ENCODE assay signal across 8 cellular contexts in genomic region chr12:50132505-50133135, GRCh38. TPM values are rescaled to one million over a fixed set of nuclear protein-coding genes. Genes with fewer than 3 reads are reported as not detected.
DNase-seq lines count a peak whose midpoint lies in the region; ATAC-seq and TF ChIP-seq lines count a peak whose summit lies in the region.

No MANE protein-coding gene starts in this region.

- intact Hi-C loops in Caco-2 (cut with micrococcal nuclease; ENCODE audit: unreplicated experiment) (loop anchor here (1.0 to 2.0 kb wide), 4 partner anchors 34 to 182 kb away; partner anchors contain the start of gene CERS5), vagina (cut with DNase I) (no loop called here)
- intact Hi-C loops in activated T-helper 1 cell treated with anti-CD3 and anti-CD28 coated beads, Interleukin-12 subunit alpha, Interleukin-12 subunit beta, Interleukin-2, Interleukin-4 antibody, amounts not matched to agents 30 ng/mL and 10 ng/mL and 1 ng/mL, durations not matched to agents 14 hours and 24 hours and 36 hours (cut with micrococcal nuclease), result loop anchor here (1.0 to 2.0 kb wide), 3 partner anchors 22 to 182 kb away; no protein-coding TSS in a partner anchor

- DNase-seq in Caco-2 (peak in 1 of 2 experiments; percentile 67), HT1080 (ENCODE audit: low read depth) (peak; percentile 43), inferior parietal cortex (ENCODE audit: extremely low spot score) (peak; percentile 67), vagina (ENCODE audit: extremely low spot score in 2 of 2) (no peak), NCI-H2029 treated with DMSO at 0.1 percent for 48 hours (lab: John Stamatoyannopoulos, UW) (no peak)
- no peak for DNase-seq in activated T-helper 1 cell treated with anti-CD3 and anti-CD28 coated beads, Interleukin-12 subunit alpha, Interleukin-12 subunit beta, Interleukin-2, Interleukin-4 antibody, amounts not matched to agents 30 ng/mL and 10 ng/mL and 1 ng/mL, durations not matched to agents 14 hours and 24 hours and 36 hours (ENCODE audit: low spot score)

- H3K4me1 ChIP-seq in Caco-2 (no peaks in the 10 kb centered on the region), vagina (no peaks in the 10 kb centered on the region)

- no peak overlapping the region for H3K4me3 ChIP-seq in Caco-2 (ENCODE audit: low read depth, low read length)
- no peak overlapping the region for H3K4me3 ChIP-seq in vagina

- ATAC-seq in esophagus mucosa (no peak), GM18858 (IDR thresholded peaks at IDR 0.05; ENCODE audit: unreplicated experiment) (no peak)

- H3K4me3 Mint-ChIP-seq in Caco-2 (ENCODE audit: unreplicated experiment), result no peak overlapping the region
- no peak overlapping the region for H3K4me3 Mint-ChIP-seq in activated T-helper 1 cell treated with anti-CD3 and anti-CD28 coated beads, Interleukin-12 subunit alpha, Interleukin-12 subunit beta, Interleukin-2, Interleukin-4 antibody, amounts not matched to agents 30 ng/mL and 10 ng/mL and 1 ng/mL, durations not matched to agents 14 hours and 24 hours and 36 hours

- no peaks in the 10 kb centered on the region for H3K9me3 ChIP-seq in Caco-2
- H3K9me3 ChIP-seq in vagina, result no peaks in the 10 kb centered on the region

- TF ChIP-seq POLR2A in vagina (IDR thresholded peaks at IDR 0.05), result no peak

- POLR2A ChIA-PET in Caco-2 (lab: Charles Lee), result interaction anchor here (0.7 to 1.7 kb wide), 3 partner anchors 21 to 48 kb away, joined by 4 to 20 read pairs (median 12); partner anchors contain the start of genes CERS5, COX14 and SMARCD1

- H3K27ac Mint-ChIP-seq in Caco-2 (ENCODE audit: unreplicated experiment), result peak overlapping the region; percentile 31
- peak overlapping the region; percentile 40 for H3K27ac Mint-ChIP-seq in activated T-helper 1 cell treated with anti-CD3 and anti-CD28 coated beads, Interleukin-12 subunit alpha, Interleukin-12 subunit beta, Interleukin-2, Interleukin-4 antibody, amounts not matched to agents 30 ng/mL and 10 ng/mL and 1 ng/mL, durations not matched to agents 14 hours and 24 hours and 36 hours

- H3K36me3 Mint-ChIP-seq in Caco-2 (ENCODE audit: insufficient read depth, unreplicated experiment), result peaks cover 53% of the 10 kb centered on the region
- H3K36me3 Mint-ChIP-seq in activated T-helper 1 cell treated with anti-CD3 and anti-CD28 coated beads, Interleukin-12 subunit alpha, Interleukin-12 subunit beta, Interleukin-2, Interleukin-4 antibody, amounts not matched to agents 30 ng/mL and 10 ng/mL and 1 ng/mL, durations not matched to agents 14 hours and 24 hours and 36 hours (ENCODE audit: low read depth), result peaks cover 43% of the 10 kb centered on the region

- H3K36me3 ChIP-seq in Caco-2 (ENCODE audit: control insufficient read depth, insufficient read depth, low read length) (0 out of 2 replicates have a peak, but pooled peaks cover 4% of the 10 kb centered on the region), vagina (peaks cover 0 to 39% of the 10 kb centered on the region in 2 donors)

- no peaks in the 10 kb centered on the region for H3K27me3 ChIP-seq in Caco-2 (replicated peaks; ENCODE audit: control insufficient read depth, insufficient read depth, low read length)
- H3K27me3 ChIP-seq in vagina, result no peaks in the 10 kb centered on the region

- no peaks in the 10 kb centered on the region for H3K27me3 Mint-ChIP-seq in Caco-2 (ENCODE audit: insufficient read depth, unreplicated experiment)
- H3K27me3 Mint-ChIP-seq in activated T-helper 1 cell treated with anti-CD3 and anti-CD28 coated beads, Interleukin-12 subunit alpha, Interleukin-12 subunit beta, Interleukin-2, Interleukin-4 antibody, amounts not matched to agents 30 ng/mL and 10 ng/mL and 1 ng/mL, durations not matched to agents 14 hours and 24 hours and 36 hours (ENCODE audit: insufficient read depth), result no peaks in the 10 kb centered on the region

- H3K27ac ChIP-seq in vagina, result no peak overlapping the region

- H3K4me1 Mint-ChIP-seq in Caco-2 (ENCODE audit: low read depth, unreplicated experiment), result no peaks in the 10 kb centered on the region
- H3K4me1 Mint-ChIP-seq in activated T-helper 1 cell treated with anti-CD3 and anti-CD28 coated beads, Interleukin-12 subunit alpha, Interleukin-12 subunit beta, Interleukin-2, Interleukin-4 antibody, amounts not matched to agents 30 ng/mL and 10 ng/mL and 1 ng/mL, durations not matched to agents 14 hours and 24 hours and 36 hours (ENCODE audit: low read depth), result peaks cover 8% of the 10 kb centered on the region

- H3K9me3 Mint-ChIP-seq in Caco-2 (ENCODE audit: unreplicated experiment), result no peaks in the 10 kb centered on the region
- H3K9me3 Mint-ChIP-seq in activated T-helper 1 cell treated with anti-CD3 and anti-CD28 coated beads, Interleukin-12 subunit alpha, Interleukin-12 subunit beta, Interleukin-2, Interleukin-4 antibody, amounts not matched to agents 30 ng/mL and 10 ng/mL and 1 ng/mL, durations not matched to agents 14 hours and 24 hours and 36 hours, result no peaks in the 10 kb centered on the region

- CTCF ChIA-PET in Caco-2 (lab: Charles Lee), result interaction anchor here (0.7 to 2.2 kb wide), 16 partner anchors 10 to 182 kb away, joined by 3 to 22 read pairs (median 4); partner anchors contain the start of genes CERS5 and COX14

- peak; percentile 73 to 77 for TF ChIP-seq CTCF in Caco-2 (IDR thresholded peaks at IDR 0.05; ENCODE audit: insufficient read depth in 1 of 2, low read depth in 1 of 2, low read length in 1 of 2, severe bottlenecking in 1 of 2, unreplicated experiment in 1 of 2)
- TF ChIP-seq CTCF in vagina (IDR thresholded peaks at IDR 0.05), result peak in 1 of 3 experiments; percentile 47

- no TSS peak for BruUV-seq in Caco-2 (replicated peaks; lab: Mats Ljungman, UMichigan)

RNA-seq across cellular contexts. Expression of gene COX14, which starts 20.6 kb away (rescaled TPM):
- 85.0 and 86.3 TPM in 2 replicates for total RNA-seq in Caco-2 (2022)
- total RNA-seq in HT1080 (2014; rRNA removed; shearing (Covaris generic)), result 58.9 and 119 TPM in 2 replicates
- polyA plus RNA-seq in HT1080 (2015; cell fraction: cytosol; rRNA removed), result 47.7 and 79.3 TPM in 2 replicates
- polyA plus RNA-seq in HT1080 (2015; cell fraction: nucleus; rRNA removed), result 16.7 and 23.4 TPM in 2 replicates
- total RNA-seq in activated T-helper 1 cell treated with anti-CD3 and anti-CD28 coated beads, Interleukin-12 subunit alpha, Interleukin-12 subunit beta, Interleukin-2, Interleukin-4 antibody, amounts not matched to agents 30 ng/mL and 10 ng/mL and 1 ng/mL, durations not matched to agents 14 hours and 24 hours and 36 hours, result 44.3 and 45.6 TPM in 2 replicates
- 74.4 TPM for total RNA-seq in vagina
- total RNA-seq in esophagus mucosa, result 37.9 TPM

RNA-seq across cellular contexts. Expression of gene GPD1, which starts 28.8 kb away (rescaled TPM):
- 1.5 and 1.9 TPM in 2 replicates for total RNA-seq in Caco-2 (2022)
- 0.27 and 0.31 TPM in 2 replicates for total RNA-seq in HT1080 (2014; rRNA removed; shearing (Covaris generic))
- polyA plus RNA-seq in HT1080 (2015; cell fraction: cytosol; rRNA removed), result 0.08 TPM in 1 of 2 replicates, not detected in the other
- 0.23 and 0.94 TPM in 2 replicates for polyA plus RNA-seq in HT1080 (2015; cell fraction: nucleus; rRNA removed)
- total RNA-seq in activated T-helper 1 cell treated with anti-CD3 and anti-CD28 coated beads, Interleukin-12 subunit alpha, Interleukin-12 subunit beta, Interleukin-2, Interleukin-4 antibody, amounts not matched to agents 30 ng/mL and 10 ng/mL and 1 ng/mL, durations not matched to agents 14 hours and 24 hours and 36 hours, result 0.29 and 0.88 TPM in 2 replicates
- total RNA-seq in vagina, result 65.3 TPM
- total RNA-seq in esophagus mucosa, result 0.56 TPM

RNA-seq across cellular contexts. Expression of gene CERS5, which starts 34.5 kb away (rescaled TPM):
- total RNA-seq in Caco-2 (2022), result 61.6 and 62.6 TPM in 2 replicates
- total RNA-seq in HT1080 (2014; rRNA removed; shearing (Covaris generic)), result 15.5 and 21.6 TPM in 2 replicates
- polyA plus RNA-seq in HT1080 (2015; cell fraction: cytosol; rRNA removed), result 25.2 and 27.5 TPM in 2 replicates
- polyA plus RNA-seq in HT1080 (2015; cell fraction: nucleus; rRNA removed), result 49.1 and 50.5 TPM in 2 replicates
- 64.2 and 67.9 TPM in 2 replicates for total RNA-seq in activated T-helper 1 cell treated with anti-CD3 and anti-CD28 coated beads, Interleukin-12 subunit alpha, Interleukin-12 subunit beta, Interleukin-2, Interleukin-4 antibody, amounts not matched to agents 30 ng/mL and 10 ng/mL and 1 ng/mL, durations not matched to agents 14 hours and 24 hours and 36 hours
- 45.2 TPM for total RNA-seq in vagina
- 21.9 TPM for total RNA-seq in esophagus mucosa

RNA-seq across cellular contexts. Expression of gene SMARCD1, which starts 47.5 kb away (rescaled TPM):
- total RNA-seq in Caco-2 (2022), result 142 and 158 TPM in 2 replicates
- 121 and 161 TPM in 2 replicates for total RNA-seq in HT1080 (2014; rRNA removed; shearing (Covaris generic))
- 114 and 120 TPM in 2 replicates for polyA plus RNA-seq in HT1080 (2015; cell fraction: cytosol; rRNA removed)
- 156 and 161 TPM in 2 replicates for polyA plus RNA-seq in HT1080 (2015; cell fraction: nucleus; rRNA removed)
- 74.6 and 75.3 TPM in 2 replicates for total RNA-seq in activated T-helper 1 cell treated with anti-CD3 and anti-CD28 coated beads, Interleukin-12 subunit alpha, Interleukin-12 subunit beta, Interleukin-2, Interleukin-4 antibody, amounts not matched to agents 30 ng/mL and 10 ng/mL and 1 ng/mL, durations not matched to agents 14 hours and 24 hours and 36 hours
- total RNA-seq in vagina, result 42.2 TPM
- 28.8 TPM for total RNA-seq in esophagus mucosa

Comparison
In these comparisons a context has a peak if more than half of its experiments do, and no peak if none do; other contexts are left out.
1. DNase-seq: peak in HT1080 (single experiment) and inferior parietal cortex (single experiment); none in activated T-helper 1 cell treated with anti-CD3 and anti-CD28 coated beads, Interleukin-12 subunit alpha, Interleukin-12 subunit beta, Interleukin-2, Interleukin-4 antibody, amounts not matched to agents 30 ng/mL and 10 ng/mL and 1 ng/mL, durations not matched to agents 14 hours and 24 hours and 36 hours (single experiment), vagina (0 of 2) and NCI-H2029 treated with DMSO at 0.1 percent for 48 hours (single experiment).
2. RNA of gene GPD1, which starts 28.8 kb away (total RNA-seq): 65.3 TPM in vagina (single experiment); 1.5 to 1.9 TPM in Caco-2, 0.56 TPM in esophagus mucosa (single experiment), 0.27 to 0.31 TPM in HT1080 and 0.29 to 0.88 TPM in activated T-helper 1 cell treated with anti-CD3 and anti-CD28 coated beads, Interleukin-12 subunit alpha, Interleukin-12 subunit beta, Interleukin-2, Interleukin-4 antibody, amounts not matched to agents 30 ng/mL and 10 ng/mL and 1 ng/mL, durations not matched to agents 14 hours and 24 hours and 36 hours; every median in the first group is over 10 times any median in the second.